In genomic region chr1:42682739-42683529, GRCh38 we compare ENCODE assay signal across 1 cellular context.
TF ChIP-seq lines count a peak whose summit lies in the region.

No MANE protein-coding gene starts in this region.

TF ChIP-seq in K562, 482 proteins besides CTCF, POLR2A, EP300 and RAD21 (continued from another document and continues in another):
- TF ChIP-seq, protein P1, sequence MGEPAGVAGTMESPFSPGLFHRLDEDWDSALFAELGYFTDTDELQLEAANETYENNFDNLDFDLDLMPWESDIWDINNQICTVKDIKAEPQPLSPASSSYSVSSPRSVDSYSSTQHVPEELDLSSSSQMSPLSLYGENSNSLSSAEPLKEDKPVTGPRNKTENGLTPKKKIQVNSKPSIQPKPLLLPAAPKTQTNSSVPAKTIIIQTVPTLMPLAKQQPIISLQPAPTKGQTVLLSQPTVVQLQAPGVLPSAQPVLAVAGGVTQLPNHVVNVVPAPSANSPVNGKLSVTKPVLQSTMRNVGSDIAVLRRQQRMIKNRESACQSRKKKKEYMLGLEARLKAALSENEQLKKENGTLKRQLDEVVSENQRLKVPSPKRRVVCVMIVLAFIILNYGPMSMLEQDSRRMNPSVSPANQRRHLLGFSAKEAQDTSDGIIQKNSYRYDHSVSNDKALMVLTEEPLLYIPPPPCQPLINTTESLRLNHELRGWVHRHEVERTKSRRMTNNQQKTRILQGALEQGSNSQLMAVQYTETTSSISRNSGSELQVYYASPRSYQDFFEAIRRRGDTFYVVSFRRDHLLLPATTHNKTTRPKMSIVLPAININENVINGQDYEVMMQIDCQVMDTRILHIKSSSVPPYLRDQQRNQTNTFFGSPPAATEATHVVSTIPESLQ (CRISPR knock-in tag; IDR thresholded peaks at IDR 0.05) = no peak
- peak in 1 of 2 experiments; percentile 71; a peak in 2 of 4 replicates for TF ChIP-seq FOXA3 (CRISPR knock-in tag; conservative IDR thresholded peaks at IDR 0.05 in 1 of 2, IDR thresholded peaks at IDR 0.05 in 1 of 2)
- no peak for TF ChIP-seq ESRRA (IDR thresholded peaks at IDR 0.05; ENCODE audit: borderline replicate concordance, low read depth)
- peak; percentile 70; the same call in 1 of the 2 replicates for TF ChIP-seq NR3C1 (CRISPR knock-in tag; IDR thresholded peaks at IDR 0.05)
- TF ChIP-seq RBM15 (IDR thresholded peaks at IDR 0.05; ENCODE audit: insufficient read depth, low read length) = no peak
- peak; percentile 57; the same call in 1 of the 2 replicates for TF ChIP-seq ZNF584 (CRISPR knock-in tag; IDR thresholded peaks at IDR 0.05; ENCODE audit: low read depth)
- TF ChIP-seq, protein P2, sequence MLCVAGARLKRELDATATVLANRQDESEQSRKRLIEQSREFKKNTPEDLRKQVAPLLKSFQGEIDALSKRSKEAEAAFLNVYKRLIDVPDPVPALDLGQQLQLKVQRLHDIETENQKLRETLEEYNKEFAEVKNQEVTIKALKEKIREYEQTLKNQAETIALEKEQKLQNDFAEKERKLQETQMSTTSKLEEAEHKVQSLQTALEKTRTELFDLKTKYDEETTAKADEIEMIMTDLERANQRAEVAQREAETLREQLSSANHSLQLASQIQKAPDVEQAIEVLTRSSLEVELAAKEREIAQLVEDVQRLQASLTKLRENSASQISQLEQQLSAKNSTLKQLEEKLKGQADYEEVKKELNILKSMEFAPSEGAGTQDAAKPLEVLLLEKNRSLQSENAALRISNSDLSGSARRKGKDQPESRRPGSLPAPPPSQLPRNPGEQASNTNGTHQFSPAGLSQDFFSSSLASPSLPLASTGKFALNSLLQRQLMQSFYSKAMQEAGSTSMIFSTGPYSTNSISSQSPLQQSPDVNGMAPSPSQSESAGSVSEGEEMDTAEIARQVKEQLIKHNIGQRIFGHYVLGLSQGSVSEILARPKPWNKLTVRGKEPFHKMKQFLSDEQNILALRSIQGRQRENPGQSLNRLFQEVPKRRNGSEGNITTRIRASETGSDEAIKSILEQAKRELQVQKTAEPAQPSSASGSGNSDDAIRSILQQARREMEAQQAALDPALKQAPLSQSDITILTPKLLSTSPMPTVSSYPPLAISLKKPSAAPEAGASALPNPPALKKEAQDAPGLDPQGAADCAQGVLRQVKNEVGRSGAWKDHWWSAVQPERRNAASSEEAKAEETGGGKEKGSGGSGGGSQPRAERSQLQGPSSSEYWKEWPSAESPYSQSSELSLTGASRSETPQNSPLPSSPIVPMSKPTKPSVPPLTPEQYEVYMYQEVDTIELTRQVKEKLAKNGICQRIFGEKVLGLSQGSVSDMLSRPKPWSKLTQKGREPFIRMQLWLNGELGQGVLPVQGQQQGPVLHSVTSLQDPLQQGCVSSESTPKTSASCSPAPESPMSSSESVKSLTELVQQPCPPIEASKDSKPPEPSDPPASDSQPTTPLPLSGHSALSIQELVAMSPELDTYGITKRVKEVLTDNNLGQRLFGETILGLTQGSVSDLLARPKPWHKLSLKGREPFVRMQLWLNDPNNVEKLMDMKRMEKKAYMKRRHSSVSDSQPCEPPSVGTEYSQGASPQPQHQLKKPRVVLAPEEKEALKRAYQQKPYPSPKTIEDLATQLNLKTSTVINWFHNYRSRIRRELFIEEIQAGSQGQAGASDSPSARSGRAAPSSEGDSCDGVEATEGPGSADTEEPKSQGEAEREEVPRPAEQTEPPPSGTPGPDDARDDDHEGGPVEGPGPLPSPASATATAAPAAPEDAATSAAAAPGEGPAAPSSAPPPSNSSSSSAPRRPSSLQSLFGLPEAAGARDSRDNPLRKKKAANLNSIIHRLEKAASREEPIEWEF (CRISPR knock-in tag; IDR thresholded peaks at IDR 0.05) = no peak
- TF ChIP-seq, protein P3, sequence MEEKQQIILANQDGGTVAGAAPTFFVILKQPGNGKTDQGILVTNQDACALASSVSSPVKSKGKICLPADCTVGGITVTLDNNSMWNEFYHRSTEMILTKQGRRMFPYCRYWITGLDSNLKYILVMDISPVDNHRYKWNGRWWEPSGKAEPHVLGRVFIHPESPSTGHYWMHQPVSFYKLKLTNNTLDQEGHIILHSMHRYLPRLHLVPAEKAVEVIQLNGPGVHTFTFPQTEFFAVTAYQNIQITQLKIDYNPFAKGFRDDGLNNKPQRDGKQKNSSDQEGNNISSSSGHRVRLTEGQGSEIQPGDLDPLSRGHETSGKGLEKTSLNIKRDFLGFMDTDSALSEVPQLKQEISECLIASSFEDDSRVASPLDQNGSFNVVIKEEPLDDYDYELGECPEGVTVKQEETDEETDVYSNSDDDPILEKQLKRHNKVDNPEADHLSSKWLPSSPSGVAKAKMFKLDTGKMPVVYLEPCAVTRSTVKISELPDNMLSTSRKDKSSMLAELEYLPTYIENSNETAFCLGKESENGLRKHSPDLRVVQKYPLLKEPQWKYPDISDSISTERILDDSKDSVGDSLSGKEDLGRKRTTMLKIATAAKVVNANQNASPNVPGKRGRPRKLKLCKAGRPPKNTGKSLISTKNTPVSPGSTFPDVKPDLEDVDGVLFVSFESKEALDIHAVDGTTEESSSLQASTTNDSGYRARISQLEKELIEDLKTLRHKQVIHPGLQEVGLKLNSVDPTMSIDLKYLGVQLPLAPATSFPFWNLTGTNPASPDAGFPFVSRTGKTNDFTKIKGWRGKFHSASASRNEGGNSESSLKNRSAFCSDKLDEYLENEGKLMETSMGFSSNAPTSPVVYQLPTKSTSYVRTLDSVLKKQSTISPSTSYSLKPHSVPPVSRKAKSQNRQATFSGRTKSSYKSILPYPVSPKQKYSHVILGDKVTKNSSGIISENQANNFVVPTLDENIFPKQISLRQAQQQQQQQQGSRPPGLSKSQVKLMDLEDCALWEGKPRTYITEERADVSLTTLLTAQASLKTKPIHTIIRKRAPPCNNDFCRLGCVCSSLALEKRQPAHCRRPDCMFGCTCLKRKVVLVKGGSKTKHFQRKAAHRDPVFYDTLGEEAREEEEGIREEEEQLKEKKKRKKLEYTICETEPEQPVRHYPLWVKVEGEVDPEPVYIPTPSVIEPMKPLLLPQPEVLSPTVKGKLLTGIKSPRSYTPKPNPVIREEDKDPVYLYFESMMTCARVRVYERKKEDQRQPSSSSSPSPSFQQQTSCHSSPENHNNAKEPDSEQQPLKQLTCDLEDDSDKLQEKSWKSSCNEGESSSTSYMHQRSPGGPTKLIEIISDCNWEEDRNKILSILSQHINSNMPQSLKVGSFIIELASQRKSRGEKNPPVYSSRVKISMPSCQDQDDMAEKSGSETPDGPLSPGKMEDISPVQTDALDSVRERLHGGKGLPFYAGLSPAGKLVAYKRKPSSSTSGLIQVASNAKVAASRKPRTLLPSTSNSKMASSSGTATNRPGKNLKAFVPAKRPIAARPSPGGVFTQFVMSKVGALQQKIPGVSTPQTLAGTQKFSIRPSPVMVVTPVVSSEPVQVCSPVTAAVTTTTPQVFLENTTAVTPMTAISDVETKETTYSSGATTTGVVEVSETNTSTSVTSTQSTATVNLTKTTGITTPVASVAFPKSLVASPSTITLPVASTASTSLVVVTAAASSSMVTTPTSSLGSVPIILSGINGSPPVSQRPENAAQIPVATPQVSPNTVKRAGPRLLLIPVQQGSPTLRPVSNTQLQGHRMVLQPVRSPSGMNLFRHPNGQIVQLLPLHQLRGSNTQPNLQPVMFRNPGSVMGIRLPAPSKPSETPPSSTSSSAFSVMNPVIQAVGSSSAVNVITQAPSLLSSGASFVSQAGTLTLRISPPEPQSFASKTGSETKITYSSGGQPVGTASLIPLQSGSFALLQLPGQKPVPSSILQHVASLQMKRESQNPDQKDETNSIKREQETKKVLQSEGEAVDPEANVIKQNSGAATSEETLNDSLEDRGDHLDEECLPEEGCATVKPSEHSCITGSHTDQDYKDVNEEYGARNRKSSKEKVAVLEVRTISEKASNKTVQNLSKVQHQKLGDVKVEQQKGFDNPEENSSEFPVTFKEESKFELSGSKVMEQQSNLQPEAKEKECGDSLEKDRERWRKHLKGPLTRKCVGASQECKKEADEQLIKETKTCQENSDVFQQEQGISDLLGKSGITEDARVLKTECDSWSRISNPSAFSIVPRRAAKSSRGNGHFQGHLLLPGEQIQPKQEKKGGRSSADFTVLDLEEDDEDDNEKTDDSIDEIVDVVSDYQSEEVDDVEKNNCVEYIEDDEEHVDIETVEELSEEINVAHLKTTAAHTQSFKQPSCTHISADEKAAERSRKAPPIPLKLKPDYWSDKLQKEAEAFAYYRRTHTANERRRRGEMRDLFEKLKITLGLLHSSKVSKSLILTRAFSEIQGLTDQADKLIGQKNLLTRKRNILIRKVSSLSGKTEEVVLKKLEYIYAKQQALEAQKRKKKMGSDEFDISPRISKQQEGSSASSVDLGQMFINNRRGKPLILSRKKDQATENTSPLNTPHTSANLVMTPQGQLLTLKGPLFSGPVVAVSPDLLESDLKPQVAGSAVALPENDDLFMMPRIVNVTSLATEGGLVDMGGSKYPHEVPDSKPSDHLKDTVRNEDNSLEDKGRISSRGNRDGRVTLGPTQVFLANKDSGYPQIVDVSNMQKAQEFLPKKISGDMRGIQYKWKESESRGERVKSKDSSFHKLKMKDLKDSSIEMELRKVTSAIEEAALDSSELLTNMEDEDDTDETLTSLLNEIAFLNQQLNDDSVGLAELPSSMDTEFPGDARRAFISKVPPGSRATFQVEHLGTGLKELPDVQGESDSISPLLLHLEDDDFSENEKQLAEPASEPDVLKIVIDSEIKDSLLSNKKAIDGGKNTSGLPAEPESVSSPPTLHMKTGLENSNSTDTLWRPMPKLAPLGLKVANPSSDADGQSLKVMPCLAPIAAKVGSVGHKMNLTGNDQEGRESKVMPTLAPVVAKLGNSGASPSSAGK (IDR thresholded peaks at IDR 0.05) = peak; percentile 35
- no peak for TF ChIP-seq ARHGAP35 (IDR thresholded peaks at IDR 0.05; ENCODE audit: partially characterized antibody)
- no peak for TF ChIP-seq KHSRP (IDR thresholded peaks at IDR 0.05)
- no peak for TF ChIP-seq KAT2B (IDR thresholded peaks at IDR 0.05; ENCODE audit: low read depth, low read length)
- TF ChIP-seq GTF2F1 (IDR thresholded peaks at IDR 0.05; ENCODE audit: low read depth, low read length) = no peak
- no peak for TF ChIP-seq PURB (CRISPR knock-in tag; IDR thresholded peaks at IDR 0.05; ENCODE audit: low read depth)
- no peak for TF ChIP-seq NFATC3 (IDR thresholded peaks at IDR 0.05)
- peak; percentile 87; the same call in 1 of the 2 replicates for TF ChIP-seq E2F5 (CRISPR knock-in tag; IDR thresholded peaks at IDR 0.05)
- TF ChIP-seq, protein P4, sequence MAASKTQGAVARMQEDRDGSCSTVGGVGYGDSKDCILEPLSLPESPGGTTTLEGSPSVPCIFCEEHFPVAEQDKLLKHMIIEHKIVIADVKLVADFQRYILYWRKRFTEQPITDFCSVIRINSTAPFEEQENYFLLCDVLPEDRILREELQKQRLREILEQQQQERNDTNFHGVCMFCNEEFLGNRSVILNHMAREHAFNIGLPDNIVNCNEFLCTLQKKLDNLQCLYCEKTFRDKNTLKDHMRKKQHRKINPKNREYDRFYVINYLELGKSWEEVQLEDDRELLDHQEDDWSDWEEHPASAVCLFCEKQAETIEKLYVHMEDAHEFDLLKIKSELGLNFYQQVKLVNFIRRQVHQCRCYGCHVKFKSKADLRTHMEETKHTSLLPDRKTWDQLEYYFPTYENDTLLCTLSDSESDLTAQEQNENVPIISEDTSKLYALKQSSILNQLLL (CRISPR knock-in tag; IDR thresholded peaks at IDR 0.05; ENCODE audit: borderline replicate concordance) = no peak
- TF ChIP-seq PTBP1 (IDR thresholded peaks at IDR 0.05; ENCODE audit: low read depth, low read length) = no peak
- no peak for TF ChIP-seq TAF15 (IDR thresholded peaks at IDR 0.05; ENCODE audit: low read depth, low read length)
- no peak for TF ChIP-seq HSF4 (CRISPR knock-in tag; IDR thresholded peaks at IDR 0.05; ENCODE audit: borderline replicate concordance)
- peak; percentile 98 for TF ChIP-seq RBM22 (IDR thresholded peaks at IDR 0.05; ENCODE audit: low read depth, low read length, poor library complexity, severe bottlenecking)
- no peak for TF ChIP-seq RNF2 (IDR thresholded peaks at IDR 0.05)
- TF ChIP-seq, protein P5, sequence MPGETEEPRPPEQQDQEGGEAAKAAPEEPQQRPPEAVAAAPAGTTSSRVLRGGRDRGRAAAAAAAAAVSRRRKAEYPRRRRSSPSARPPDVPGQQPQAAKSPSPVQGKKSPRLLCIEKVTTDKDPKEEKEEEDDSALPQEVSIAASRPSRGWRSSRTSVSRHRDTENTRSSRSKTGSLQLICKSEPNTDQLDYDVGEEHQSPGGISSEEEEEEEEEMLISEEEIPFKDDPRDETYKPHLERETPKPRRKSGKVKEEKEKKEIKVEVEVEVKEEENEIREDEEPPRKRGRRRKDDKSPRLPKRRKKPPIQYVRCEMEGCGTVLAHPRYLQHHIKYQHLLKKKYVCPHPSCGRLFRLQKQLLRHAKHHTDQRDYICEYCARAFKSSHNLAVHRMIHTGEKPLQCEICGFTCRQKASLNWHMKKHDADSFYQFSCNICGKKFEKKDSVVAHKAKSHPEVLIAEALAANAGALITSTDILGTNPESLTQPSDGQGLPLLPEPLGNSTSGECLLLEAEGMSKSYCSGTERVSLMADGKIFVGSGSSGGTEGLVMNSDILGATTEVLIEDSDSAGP (CRISPR knock-in tag; IDR thresholded peaks at IDR 0.05) = no peak
- no peak for TF ChIP-seq ADNP (tag; IDR thresholded peaks at IDR 0.05)
- no peak for TF ChIP-seq ZNF316 (IDR thresholded peaks at IDR 0.05)
- no peak for TF ChIP-seq MTA2 (IDR thresholded peaks at IDR 0.05; ENCODE audit: low read depth)
- TF ChIP-seq USF1 (CRISPR knock-in tag; IDR thresholded peaks at IDR 0.05) = peak; percentile 91
- no peak for TF ChIP-seq MTF1 (CRISPR knock-in tag; IDR thresholded peaks at IDR 0.05; ENCODE audit: borderline replicate concordance)
- TF ChIP-seq CBFB (CRISPR knock-in tag; IDR thresholded peaks at IDR 0.05) = no peak
- TF ChIP-seq ZNF717 (CRISPR knock-in tag; IDR thresholded peaks at IDR 0.05) = no peak
